In genomic region chr2:7989823-7990222, GRCh38 we compare ENCODE assay signal across 9 cellular contexts.
"Had no signal": no experiment of that assay in that cellular context is flagged by ENCODE, and none has a peak within 500 bp of the region (broad histone marks: within the 10 kb centered on the region; RNA-seq: fewer than 3 reads in every experiment).

No MANE protein-coding gene starts in this region.

- H3K9me3 Mint-ChIP-seq: IgD-negative memory B cell had no signal

- H3K4me3 Mint-ChIP-seq: IgD-negative memory B cell had no signal

- H3K27ac Mint-ChIP-seq: IgD-negative memory B cell had no signal

- H3K9ac ChIP-seq: KMS-11 had no signal

- ATAC-seq: HepG2, K562 had no signal

- H3K4me2 ChIP-seq: KMS-11 had no signal

- H3K27ac ChIP-seq: HL-60, KMS-11 had no signal

- H3K36me3 Mint-ChIP-seq: IgD-negative memory B cell had no signal

- DNase-seq: IMR-90, Karpas-422, KBM-7, KG1 had no signal

- H3K4me3 ChIP-seq: K562 had no signal

- FAIRE-seq: HepG2, K562 had no signal
